8 cellular contexts compared by ENCODE assay signal in the genomic region with DNA sequence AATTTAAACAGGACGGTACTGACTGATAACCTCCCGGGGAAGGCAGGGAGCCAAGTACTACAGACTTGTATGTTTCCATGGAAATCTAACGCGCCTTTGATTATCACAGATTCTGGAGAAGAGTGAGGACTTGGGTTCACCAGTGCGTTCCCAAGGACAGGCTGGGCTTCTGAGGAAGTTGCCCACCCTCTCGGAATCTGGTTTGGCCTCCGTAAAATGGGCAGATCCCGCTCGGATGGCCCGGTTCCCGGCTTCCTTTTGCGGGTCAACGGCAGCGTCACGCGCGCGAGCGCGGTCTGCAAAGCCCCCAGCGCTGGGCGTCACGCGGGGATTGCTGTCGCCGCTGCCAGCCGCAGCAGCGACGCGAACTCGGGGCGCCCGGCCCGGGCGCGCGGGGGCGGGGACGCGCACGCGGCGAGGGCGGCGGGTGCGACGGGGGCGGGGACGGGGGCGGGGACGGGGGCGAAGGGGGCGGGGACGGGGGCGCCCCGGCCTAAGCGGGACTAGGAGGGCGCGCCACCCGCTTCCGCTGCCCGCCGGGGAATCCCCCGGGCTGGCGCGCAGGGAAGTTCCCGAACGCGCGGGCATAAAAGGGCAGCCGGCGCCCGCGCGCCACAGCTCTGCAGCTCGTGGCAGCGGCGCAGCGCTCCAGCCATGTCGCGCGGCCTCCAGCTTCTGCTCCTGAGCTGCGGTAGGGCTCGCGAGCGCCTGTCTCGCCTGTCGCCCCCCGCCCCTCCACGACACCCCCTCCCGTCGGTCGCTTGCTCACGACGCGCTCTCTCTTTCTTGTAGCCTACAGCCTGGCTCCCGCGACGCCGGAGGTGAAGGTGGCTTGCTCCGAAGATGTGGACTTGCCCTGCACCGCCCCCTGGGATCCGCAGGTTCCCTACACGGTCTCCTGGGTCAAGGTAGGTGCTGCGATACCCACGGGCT. TPM values are rescaled to one million over a fixed set of nuclear protein-coding genes. Genes with fewer than 3 reads are reported as not detected.
A peak's percentile ranks its signal among the peaks of the same experiment; 100 is the strongest.
DNase-seq lines count a peak whose midpoint lies in the region; ATAC-seq and TF ChIP-seq lines count a peak whose summit lies in the region.

A gene with protein sequence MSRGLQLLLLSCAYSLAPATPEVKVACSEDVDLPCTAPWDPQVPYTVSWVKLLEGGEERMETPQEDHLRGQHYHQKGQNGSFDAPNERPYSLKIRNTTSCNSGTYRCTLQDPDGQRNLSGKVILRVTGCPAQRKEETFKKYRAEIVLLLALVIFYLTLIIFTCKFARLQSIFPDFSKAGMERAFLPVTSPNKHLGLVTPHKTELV (plus strand): TSS at position 615 of the 933 bp plus-strand sequence. CDS start 40 bp downstream, at position 655.

- H3K36me3 ChIP-seq in endocrine pancreas (ENCODE audit: control insufficient read depth, insufficient read depth, low read length) = no peaks in the 10 kb centered on the region

- ATAC-seq in HG03095 (IDR thresholded peaks at IDR 0.05; ENCODE audit: unreplicated experiment) = peak; percentile 32

- peak; percentile 99 for TF ChIP-seq POLR2A in GM18526 (IDR thresholded peaks at IDR 0.05; ENCODE audit: extremely low read depth, insufficient read length)

- POLR2A ChIA-PET in activated CD8-positive, alpha-beta memory T cell treated with anti-CD3 and anti-CD28 coated beads for 36 hours (lab: Charles Lee) = no interaction called here

- no peaks in the 10 kb centered on the region for H3K27me3 ChIP-seq in endocrine pancreas (ENCODE audit: control insufficient read depth, insufficient read depth, low read length)

- peaks cover 4% of the 10 kb centered on the region for H3K4me1 ChIP-seq in endocrine pancreas (ENCODE audit: control insufficient read depth, insufficient read depth, low read length)

- DNase-seq in AG08396 (ENCODE audit: low spot score) (peak; percentile 97), NCI-H82 (lab: John Stamatoyannopoulos, UW) (peak; percentile 81), midbrain (lab: John Stamatoyannopoulos, UW) (peak; percentile 72)
- peak; percentile 66 to 79 for DNase-seq in stimulated activated CD8-positive, alpha-beta memory T cell treated with anti-CD3 and anti-CD28 coated beads, Interleukin-2, amount 100 ng/mL, for 48 hours (ENCODE audit: low read depth in 2 of 2)

- H3K9me3 ChIP-seq in endocrine pancreas (ENCODE audit: control insufficient read depth, low read length) = no peaks in the 10 kb centered on the region

- CTCF ChIA-PET in activated CD8-positive, alpha-beta memory T cell treated with anti-CD3 and anti-CD28 coated beads for 36 hours (lab: Charles Lee) = interaction anchor here (1.2 kb wide), 1 partner anchor 542 kb away, joined by 3 read pairs; no protein-coding TSS in a partner anchor

- peak within 1 kb of the TSS; percentile 53 for H3K4me3 ChIP-seq in endocrine pancreas (ENCODE audit: control insufficient read depth, insufficient read depth, low read length)

- H3K9ac ChIP-seq in endocrine pancreas (ENCODE audit: control insufficient read depth, insufficient read depth, low read length) = peak within 1 kb of the TSS; percentile 79

RNA-seq across cellular contexts. Expression of the gene that starts here (rescaled TPM):
- total RNA-seq in activated CD8-positive, alpha-beta memory T cell treated with anti-CD3 and anti-CD28 coated beads for 36 hours = 10 to 100 TPM; 45.6 to 48.3 TPM

Comparison
In these comparisons a context has a peak if more than half of its experiments do, and no peak if none do; other contexts are left out.
1. Peak in every context shown above with its lines: DNase-seq, ATAC-seq and H3K4me3 ChIP-seq.